ENCODE assay signal across 1 cellular context in genomic region chr7:28613262-28613661, GRCh38.
A peak's percentile ranks its signal among the peaks of the same experiment; 100 is the strongest.
TF ChIP-seq lines count a peak whose summit lies in the region.

No MANE protein-coding gene starts in this region.

TF ChIP-seq in HEK293, 187 proteins besides CTCF, POLR2A, EP300 and RAD21 (continues in another document):
- TF ChIP-seq ZNF529 (tag by site-specific recombination; IDR thresholded peaks at IDR 0.05; ENCODE audit: insufficient replicate concordance): no peak
- TF ChIP-seq, protein P1, sequence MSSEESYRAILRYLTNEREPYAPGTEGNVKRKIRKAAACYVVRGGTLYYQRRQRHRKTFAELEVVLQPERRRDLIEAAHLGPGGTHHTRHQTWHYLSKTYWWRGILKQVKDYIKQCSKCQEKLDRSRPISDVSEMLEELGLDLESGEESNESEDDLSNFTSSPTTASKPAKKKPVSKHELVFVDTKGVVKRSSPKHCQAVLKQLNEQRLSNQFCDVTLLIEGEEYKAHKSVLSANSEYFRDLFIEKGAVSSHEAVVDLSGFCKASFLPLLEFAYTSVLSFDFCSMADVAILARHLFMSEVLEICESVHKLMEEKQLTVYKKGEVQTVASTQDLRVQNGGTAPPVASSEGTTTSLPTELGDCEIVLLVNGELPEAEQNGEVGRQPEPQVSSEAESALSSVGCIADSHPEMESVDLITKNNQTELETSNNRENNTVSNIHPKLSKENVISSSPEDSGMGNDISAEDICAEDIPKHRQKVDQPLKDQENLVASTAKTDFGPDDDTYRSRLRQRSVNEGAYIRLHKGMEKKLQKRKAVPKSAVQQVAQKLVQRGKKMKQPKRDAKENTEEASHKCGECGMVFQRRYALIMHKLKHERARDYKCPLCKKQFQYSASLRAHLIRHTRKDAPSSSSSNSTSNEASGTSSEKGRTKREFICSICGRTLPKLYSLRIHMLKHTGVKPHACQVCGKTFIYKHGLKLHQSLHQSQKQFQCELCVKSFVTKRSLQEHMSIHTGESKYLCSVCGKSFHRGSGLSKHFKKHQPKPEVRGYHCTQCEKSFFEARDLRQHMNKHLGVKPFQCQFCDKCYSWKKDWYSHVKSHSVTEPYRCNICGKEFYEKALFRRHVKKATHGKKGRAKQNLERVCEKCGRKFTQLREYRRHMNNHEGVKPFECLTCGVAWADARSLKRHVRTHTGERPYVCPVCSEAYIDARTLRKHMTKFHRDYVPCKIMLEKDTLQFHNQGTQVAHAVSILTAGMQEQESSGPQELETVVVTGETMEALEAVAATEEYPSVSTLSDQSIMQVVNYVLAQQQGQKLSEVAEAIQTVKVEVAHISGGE (tag by site-specific recombination; conservative IDR thresholded peaks at IDR 0.05; ENCODE audit: low read depth): no peak
- TF ChIP-seq, protein P2, sequence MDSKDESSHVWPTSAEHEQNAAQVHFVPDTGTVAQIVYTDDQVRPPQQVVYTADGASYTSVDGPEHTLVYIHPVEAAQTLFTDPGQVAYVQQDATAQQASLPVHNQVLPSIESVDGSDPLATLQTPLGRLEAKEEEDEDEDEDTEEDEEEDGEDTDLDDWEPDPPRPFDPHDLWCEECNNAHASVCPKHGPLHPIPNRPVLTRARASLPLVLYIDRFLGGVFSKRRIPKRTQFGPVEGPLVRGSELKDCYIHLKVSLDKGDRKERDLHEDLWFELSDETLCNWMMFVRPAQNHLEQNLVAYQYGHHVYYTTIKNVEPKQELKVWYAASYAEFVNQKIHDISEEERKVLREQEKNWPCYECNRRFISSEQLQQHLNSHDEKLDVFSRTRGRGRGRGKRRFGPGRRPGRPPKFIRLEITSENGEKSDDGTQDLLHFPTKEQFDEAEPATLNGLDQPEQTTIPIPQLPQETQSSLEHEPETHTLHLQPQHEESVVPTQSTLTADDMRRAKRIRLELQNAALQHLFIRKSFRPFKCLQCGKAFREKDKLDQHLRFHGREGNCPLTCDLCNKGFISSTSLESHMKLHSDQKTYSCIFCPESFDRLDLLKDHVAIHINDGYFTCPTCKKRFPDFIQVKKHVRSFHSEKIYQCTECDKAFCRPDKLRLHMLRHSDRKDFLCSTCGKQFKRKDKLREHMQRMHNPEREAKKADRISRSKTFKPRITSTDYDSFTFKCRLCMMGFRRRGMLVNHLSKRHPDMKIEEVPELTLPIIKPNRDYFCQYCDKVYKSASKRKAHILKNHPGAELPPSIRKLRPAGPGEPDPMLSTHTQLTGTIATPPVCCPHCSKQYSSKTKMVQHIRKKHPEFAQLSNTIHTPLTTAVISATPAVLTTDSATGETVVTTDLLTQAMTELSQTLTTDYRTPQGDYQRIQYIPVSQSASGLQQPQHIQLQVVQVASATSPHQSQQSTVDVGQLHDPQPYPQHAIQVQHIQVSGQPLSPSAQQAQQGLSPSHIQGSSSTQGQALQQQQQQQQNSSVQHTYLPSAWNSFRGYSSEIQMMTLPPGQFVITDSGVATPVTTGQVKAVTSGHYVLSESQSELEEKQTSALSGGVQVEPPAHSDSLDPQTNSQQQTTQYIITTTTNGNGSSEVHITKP (tag by site-specific recombination; IDR thresholded peaks at IDR 0.05): 0 out of 2 replicates have a peak, but pooled peaks have one; percentile 22
- no peak for TF ChIP-seq ZNF677 (tag by site-specific recombination; IDR thresholded peaks at IDR 0.05)
- no peak for TF ChIP-seq ZNF121 (tag by site-specific recombination; IDR thresholded peaks at IDR 0.05)
- TF ChIP-seq ZSCAN16 (tag by site-specific recombination; IDR thresholded peaks at IDR 0.05): no peak
- TF ChIP-seq YY2 (tag by site-specific recombination; IDR thresholded peaks at IDR 0.05): no peak
- no peak for TF ChIP-seq ZNF777 (tag by site-specific recombination; IDR thresholded peaks at IDR 0.05; ENCODE audit: borderline replicate concordance)
- TF ChIP-seq KLF17 (tag by site-specific recombination; IDR thresholded peaks at IDR 0.05): peak; percentile 34; the same call in 1 of the 2 replicates
- no peak for TF ChIP-seq ZNF266 (tag by site-specific recombination; IDR thresholded peaks at IDR 0.05; ENCODE audit: low read depth)
- no peak for TF ChIP-seq YY1 (tag by site-specific recombination; IDR thresholded peaks at IDR 0.05)
- TF ChIP-seq ZBTB20 (tag by site-specific recombination; IDR thresholded peaks at IDR 0.05): no peak
- TF ChIP-seq ZEB2 (tag by site-specific recombination; IDR thresholded peaks at IDR 0.05): peak; percentile 64
- TF ChIP-seq ZNF626 (tag by site-specific recombination; IDR thresholded peaks at IDR 0.05): no peak
- TF ChIP-seq ZNF792 (tag by site-specific recombination; IDR thresholded peaks at IDR 0.05): no peak
- TF ChIP-seq, protein P3, sequence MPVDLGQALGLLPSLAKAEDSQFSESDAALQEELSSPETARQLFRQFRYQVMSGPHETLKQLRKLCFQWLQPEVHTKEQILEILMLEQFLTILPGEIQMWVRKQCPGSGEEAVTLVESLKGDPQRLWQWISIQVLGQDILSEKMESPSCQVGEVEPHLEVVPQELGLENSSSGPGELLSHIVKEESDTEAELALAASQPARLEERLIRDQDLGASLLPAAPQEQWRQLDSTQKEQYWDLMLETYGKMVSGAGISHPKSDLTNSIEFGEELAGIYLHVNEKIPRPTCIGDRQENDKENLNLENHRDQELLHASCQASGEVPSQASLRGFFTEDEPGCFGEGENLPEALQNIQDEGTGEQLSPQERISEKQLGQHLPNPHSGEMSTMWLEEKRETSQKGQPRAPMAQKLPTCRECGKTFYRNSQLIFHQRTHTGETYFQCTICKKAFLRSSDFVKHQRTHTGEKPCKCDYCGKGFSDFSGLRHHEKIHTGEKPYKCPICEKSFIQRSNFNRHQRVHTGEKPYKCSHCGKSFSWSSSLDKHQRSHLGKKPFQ (tag by site-specific recombination; IDR thresholded peaks at IDR 0.05): no peak
- peak; percentile 43; the same call in 1 of the 2 replicates for TF ChIP-seq ZBTB21 (tag by site-specific recombination; IDR thresholded peaks at IDR 0.05)
- no peak for TF ChIP-seq ZNF548 (tag by site-specific recombination; IDR thresholded peaks at IDR 0.05)
- TF ChIP-seq ZBTB48 (tag by site-specific recombination; IDR thresholded peaks at IDR 0.05): no peak
- TF ChIP-seq ZNF248 (tag by site-specific recombination; IDR thresholded peaks at IDR 0.05): no peak
- TF ChIP-seq ZNF629 (tag by site-specific recombination; IDR thresholded peaks at IDR 0.05): peak; percentile 91
- TF ChIP-seq GLI2 (tag by site-specific recombination; IDR thresholded peaks at IDR 0.05; ENCODE audit: borderline replicate concordance, low read depth): 0 out of 2 replicates have a peak, but pooled peaks have one; percentile 14
- TF ChIP-seq ZNF214 (tag by site-specific recombination; IDR thresholded peaks at IDR 0.05; ENCODE audit: borderline replicate concordance): no peak
- no peak for TF ChIP-seq ZBTB7A (tag by site-specific recombination; IDR thresholded peaks at IDR 0.05; ENCODE audit: low read depth)
- TF ChIP-seq, protein P4, sequence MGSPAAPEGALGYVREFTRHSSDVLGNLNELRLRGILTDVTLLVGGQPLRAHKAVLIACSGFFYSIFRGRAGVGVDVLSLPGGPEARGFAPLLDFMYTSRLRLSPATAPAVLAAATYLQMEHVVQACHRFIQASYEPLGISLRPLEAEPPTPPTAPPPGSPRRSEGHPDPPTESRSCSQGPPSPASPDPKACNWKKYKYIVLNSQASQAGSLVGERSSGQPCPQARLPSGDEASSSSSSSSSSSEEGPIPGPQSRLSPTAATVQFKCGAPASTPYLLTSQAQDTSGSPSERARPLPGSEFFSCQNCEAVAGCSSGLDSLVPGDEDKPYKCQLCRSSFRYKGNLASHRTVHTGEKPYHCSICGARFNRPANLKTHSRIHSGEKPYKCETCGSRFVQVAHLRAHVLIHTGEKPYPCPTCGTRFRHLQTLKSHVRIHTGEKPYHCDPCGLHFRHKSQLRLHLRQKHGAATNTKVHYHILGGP (tag by site-specific recombination; IDR thresholded peaks at IDR 0.05): no peak
- TF ChIP-seq ZNF701 (tag by site-specific recombination; IDR thresholded peaks at IDR 0.05): no peak
- TF ChIP-seq KLF16 (tag by site-specific recombination; IDR thresholded peaks at IDR 0.05): no peak
- no peak for TF ChIP-seq KLF10 (tag by site-specific recombination; IDR thresholded peaks at IDR 0.05)
- no peak for TF ChIP-seq PRDM2 (tag by site-specific recombination; IDR thresholded peaks at IDR 0.05; ENCODE audit: borderline replicate concordance)
- no peak for TF ChIP-seq MZF1 (tag by site-specific recombination; IDR thresholded peaks at IDR 0.05; ENCODE audit: borderline replicate concordance)
- TF ChIP-seq ZNF341 (tag by site-specific recombination; IDR thresholded peaks at IDR 0.05; ENCODE audit: low read depth): no peak
- TF ChIP-seq ZNF16 (tag by site-specific recombination; IDR thresholded peaks at IDR 0.05; ENCODE audit: low read depth): no peak
- no peak for TF ChIP-seq ZNF549 (tag by site-specific recombination; IDR thresholded peaks at IDR 0.05)
- TF ChIP-seq TSHZ1 (tag by site-specific recombination; IDR thresholded peaks at IDR 0.05; ENCODE audit: borderline replicate concordance): peak; percentile 68; the same call in 1 of the 2 replicates
- TF ChIP-seq ZNF585B (tag by site-specific recombination; IDR thresholded peaks at IDR 0.05): no peak
